ENCODE assay signal across 8 cellular contexts in genomic region chr9:106286249-106286648, GRCh38.
DNase-seq lines count a peak whose midpoint lies in the region; ATAC-seq and TF ChIP-seq lines count a peak whose summit lies in the region.

No MANE protein-coding gene starts in this region.

- peaks cover 22% of the 10 kb centered on the region for H3K4me1 ChIP-seq in SJSA1 (replicated peaks)

- DNase-seq in Ammon's horn (ENCODE audit: low spot score) (peak; percentile 64), HFF-Myc (ENCODE audit: extremely low read depth, low read depth) (no peak), SJSA1 (ENCODE audit: low read depth in 1 of 2, low spot score in 2 of 2) (peak; percentile 56 to 67), islet precursor cell (peak; percentile 78), OCI-M2 (lab: John Stamatoyannopoulos, UW; ENCODE audit: unreplicated experiment) (no peak), AML-193 (lab: John Stamatoyannopoulos, UW) (no peak), GM19238 (ENCODE audit: insufficient read length, low spot score) (no peak)

- peak; percentile 46 for TF ChIP-seq CTCF in HFF-Myc (IDR thresholded peaks at IDR 0.05; ENCODE audit: low read depth, low read length, missing control alignments)

- no peak overlapping the region for H3K4me3 ChIP-seq in HFF-Myc (replicated peaks; ENCODE audit: low read depth, low read length)
- no peak overlapping the region for H3K4me3 ChIP-seq in SJSA1

- H3K27me3 ChIP-seq in SJSA1 (replicated peaks): no peaks in the 10 kb centered on the region

- peak overlapping the region; percentile 79 for H3K27ac ChIP-seq in SJSA1

- H3K36me3 ChIP-seq in SJSA1: peaks cover 29% of the 10 kb centered on the region

- H3K9me3 ChIP-seq in SJSA1 (replicated peaks): no peaks in the 10 kb centered on the region

- no peak for ATAC-seq in HG02678 (IDR thresholded peaks at IDR 0.05; ENCODE audit: unreplicated experiment)

Comparison
In these comparisons a context has a peak if more than half of its experiments do, and no peak if none do; other contexts are left out.
1. DNase-seq: peak in Ammon's horn (single experiment), SJSA1 (2 of 2) and islet precursor cell (single experiment); none in HFF-Myc (single experiment), OCI-M2 (single experiment), AML-193 (0 of 2) and GM19238 (single experiment).